8 cellular contexts compared by ENCODE assay signal in the genomic region with DNA sequence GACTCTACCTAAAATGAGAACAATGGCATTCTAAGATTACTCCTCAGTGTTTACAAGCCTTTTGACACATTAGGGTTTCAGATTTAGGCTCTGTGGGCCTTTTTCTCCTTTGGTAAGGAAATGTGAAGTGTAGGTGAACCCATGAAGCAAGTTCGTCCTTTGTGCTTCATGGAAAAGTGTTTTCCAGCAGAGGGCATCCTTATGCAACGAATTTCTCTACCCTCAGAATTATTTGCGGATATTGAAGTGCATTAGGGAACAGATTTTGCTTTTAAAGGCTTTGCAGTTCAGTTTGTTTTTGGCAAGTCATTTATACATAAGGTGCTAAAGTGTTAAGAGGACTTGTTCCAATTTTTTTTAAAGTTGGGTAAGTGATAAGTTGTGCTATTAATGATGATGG. TPM values are rescaled to one million over a fixed set of nuclear protein-coding genes. Genes with fewer than 3 reads are reported as not detected.
DNase-seq lines count a peak whose midpoint lies in the region; ATAC-seq and TF ChIP-seq lines count a peak whose summit lies in the region.

No MANE protein-coding gene starts in this region.

- peak; percentile 37 for TF ChIP-seq CTCF in lower lobe of right lung (IDR thresholded peaks at IDR 0.05)

- POLR2A ChIA-PET in naive thymus-derived CD8-positive, alpha-beta T cell (lab: Charles Lee): no interaction called here

- H3K27me3 ChIP-seq in lower lobe of right lung (ENCODE audit: low read depth): no peaks in the 10 kb centered on the region

- H3K4me3 ChIP-seq in lower lobe of right lung: no peak overlapping the region

- intact Hi-C loops in lower lobe of right lung (cut with DNase I): no loop called here

- H3K9me3 ChIP-seq in lower lobe of right lung: no peaks in the 10 kb centered on the region

- H3K4me1 ChIP-seq in lower lobe of right lung: no peaks in the 10 kb centered on the region

- no peak overlapping the region for H3K27ac Mint-ChIP-seq in naive thymus-derived CD8-positive, alpha-beta T cell

- no peak overlapping the region for H3K4me3 Mint-ChIP-seq in naive thymus-derived CD8-positive, alpha-beta T cell

- H3K27me3 Mint-ChIP-seq in naive thymus-derived CD8-positive, alpha-beta T cell: peaks cover 4 to 32% (median 16%) of the 10 kb centered on the region in 5 donors

- H3K36me3 ChIP-seq in lower lobe of right lung: no peaks in the 10 kb centered on the region

- no peak for ATAC-seq in lower lobe of right lung
- no peak for ATAC-seq in naive thymus-derived CD8-positive, alpha-beta T cell

- peak; percentile 24 for DNase-seq in ELR (ENCODE audit: low read depth)
- peak; percentile 34 for DNase-seq in NCI-H1048 (lab: John Stamatoyannopoulos, UW)
- DNase-seq in amniotic epithelial cell (ENCODE audit: low read depth): peak; percentile 21
- no peak for DNase-seq in lower lobe of right lung
- DNase-seq in naive thymus-derived CD8-positive, alpha-beta T cell: no peak
- no peak for DNase-seq in GDM1 (lab: John Stamatoyannopoulos, UW)
- no peak for DNase-seq in stimulated activated CD4-positive, alpha-beta T cell treated with anti-CD3 and anti-CD28 coated beads, Interleukin-2, amount 100 ng/mL, for 24 hours
- no peak for DNase-seq in activated naive CD4-positive, alpha-beta T cell treated with anti-CD3 and anti-CD28 coated beads, Interleukin-2, amount 50 U/mL, for 16 hours

- H3K4me1 Mint-ChIP-seq in naive thymus-derived CD8-positive, alpha-beta T cell: no peaks in the 10 kb centered on the region

- H3K36me3 Mint-ChIP-seq in naive thymus-derived CD8-positive, alpha-beta T cell: no peaks in the 10 kb centered on the region

- no peak overlapping the region for H3K27ac ChIP-seq in lower lobe of right lung

- H3K9me3 Mint-ChIP-seq in naive thymus-derived CD8-positive, alpha-beta T cell: no peaks in the 10 kb centered on the region

RNA-seq across cellular contexts. Expression of a gene that starts 55.7 kb away (rescaled TPM):
- total RNA-seq in lower lobe of right lung: 1.4 TPM
- not detected for total RNA-seq in naive thymus-derived CD8-positive, alpha-beta T cell
- polyA plus RNA-seq in naive thymus-derived CD8-positive, alpha-beta T cell: not detected

Comparison
In these comparisons a context has a peak if more than half of its experiments do, and no peak if none do; other contexts are left out.
1. DNase-seq: peak in ELR (single experiment), NCI-H1048 (single experiment) and amniotic epithelial cell (single experiment); none in lower lobe of right lung (single experiment), naive thymus-derived CD8-positive, alpha-beta T cell (0 of 10), GDM1 (single experiment), stimulated activated CD4-positive, alpha-beta T cell treated with anti-CD3 and anti-CD28 coated beads, Interleukin-2, amount 100 ng/mL, for 24 hours (0 of 2) and activated naive CD4-positive, alpha-beta T cell treated with anti-CD3 and anti-CD28 coated beads, Interleukin-2, amount 50 U/mL, for 16 hours (single experiment).